ENCODE assay signal across 19 cellular contexts in the genomic region with DNA sequence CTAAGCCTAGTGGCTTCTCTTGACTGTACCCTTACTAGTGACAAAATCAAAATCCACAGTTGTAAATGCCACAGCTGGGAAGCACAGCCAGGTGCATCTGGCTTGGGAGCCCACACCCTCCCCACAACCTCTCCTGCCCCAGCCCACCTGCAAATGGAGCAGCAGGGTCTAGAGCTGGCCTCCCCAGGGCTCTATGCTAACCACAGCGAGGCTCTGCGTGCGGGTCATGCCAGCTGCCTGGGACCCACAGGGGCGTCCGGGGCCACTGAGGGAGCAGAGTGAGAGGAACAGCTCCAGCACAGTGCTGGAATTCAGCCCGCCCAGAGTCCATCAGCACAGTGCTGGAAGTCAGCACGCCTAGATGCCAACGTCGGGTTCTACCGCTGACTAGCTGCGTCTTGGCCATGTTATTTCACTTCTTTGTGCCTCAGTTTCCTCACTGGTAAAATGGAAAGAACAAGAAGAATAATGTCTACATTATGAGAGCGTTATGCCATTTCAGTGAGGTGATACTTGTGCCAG.
DNase-seq lines count a peak whose midpoint lies in the region; ATAC-seq and TF ChIP-seq lines count a peak whose summit lies in the region.
"Had no signal": no experiment of that assay in that cellular context is flagged by ENCODE, and none has a peak within 500 bp of the region (broad histone marks: within the 10 kb centered on the region; RNA-seq: fewer than 3 reads in every experiment).

No MANE protein-coding gene starts in this region.

- H3K36me3 ChIP-seq in osteoblast (ENCODE audit: insufficient read depth, low read length) (no peaks in the 10 kb centered on the region), heart right ventricle (no peaks in the 10 kb centered on the region)
- H3K36me3 ChIP-seq: HAP-1, SJCRH30, thoracic aorta had no signal

- no peak overlapping the region for H3K4me3 Mint-ChIP-seq in T-helper 2 cell treated with Interferon-gamma antibody and Interleukin-4, amounts not matched to agents 5 μg/mL and 100 μg/mL, for 36 hours

- H3K27me3 ChIP-seq in osteoblast (ENCODE audit: insufficient read depth, low read length) = peaks cover 8% of the 10 kb centered on the region
- no peaks in the 10 kb centered on the region for H3K27me3 ChIP-seq in heart right ventricle

- WGBS in heart right ventricle, 2 donors = 97 to 99% methylated on average over 12 of the region's 12 CpGs

- H3K9me3 ChIP-seq in osteoblast (ENCODE audit: low read depth, low read length) = no peaks in the 10 kb centered on the region
- no peaks in the 10 kb centered on the region for H3K9me3 ChIP-seq in heart right ventricle
- H3K9me3 ChIP-seq: HAP-1, SJCRH30, thoracic aorta had no signal

- no peak overlapping the region for H2AFZ ChIP-seq in osteoblast (ENCODE audit: low read length)

- intact Hi-C loops in heart right ventricle (cut with DNase I) = loop anchor here in 1 of 10 donors (10.0 kb wide), 1 partner anchor 88 kb away; no protein-coding TSS in a partner anchor

- ATAC-seq in heart right ventricle = no peak

- no peaks in the 10 kb centered on the region for H4K20me1 ChIP-seq in osteoblast (ENCODE audit: insufficient read depth, low read length)

- peaks cover 20% of the 10 kb centered on the region for H3K27me3 Mint-ChIP-seq in T-helper 2 cell treated with Interferon-gamma antibody and Interleukin-4, amounts not matched to agents 5 μg/mL and 100 μg/mL, for 36 hours (ENCODE audit: low read depth)

- no peaks in the 10 kb centered on the region for H3K36me3 Mint-ChIP-seq in T-helper 2 cell treated with Interferon-gamma antibody and Interleukin-4, amounts not matched to agents 5 μg/mL and 100 μg/mL, for 36 hours (ENCODE audit: low read depth)

- no peak overlapping the region for H3K27ac Mint-ChIP-seq in T-helper 2 cell treated with Interferon-gamma antibody and Interleukin-4, amounts not matched to agents 5 μg/mL and 100 μg/mL, for 36 hours

- TF ChIP-seq CTCF in osteoblast (IDR thresholded peaks at IDR 0.05; ENCODE audit: extremely low read depth, low read depth, low read length) (no peak), heart right ventricle (IDR thresholded peaks at IDR 0.05) (no peak)

- no peak overlapping the region for H3K4me3 ChIP-seq in osteoblast (ENCODE audit: insufficient read depth, low read length)
- H3K4me3 ChIP-seq in heart right ventricle = no peak overlapping the region
- H3K4me3 ChIP-seq: HAP-1, SJCRH30, thoracic aorta had no signal

- H3K4me2 ChIP-seq in osteoblast (ENCODE audit: insufficient read depth, low read length) = no peak overlapping the region

- H3K4me1 Mint-ChIP-seq in T-helper 2 cell treated with Interferon-gamma antibody and Interleukin-4, amounts not matched to agents 5 μg/mL and 100 μg/mL, for 36 hours (ENCODE audit: low read depth) = peaks cover 21% of the 10 kb centered on the region

- DNase-seq in COLO668 (lab: John Stamatoyannopoulos, UW; ENCODE audit: unreplicated experiment) (peak; percentile 62), NAMALWA (ENCODE audit: low spot score) (peak; percentile 66), ecto neural progenitor cell (ENCODE audit: low spot score) (peak; percentile 38), osteoblast (ENCODE audit: insufficient read length, low spot score, missing footprints) (peak; percentile 35), ureter (ENCODE audit: low spot score) (no peak), heart right ventricle (no peak)
- DNase-seq in T-helper 2 cell treated with Interferon-gamma antibody and Interleukin-4, amounts not matched to agents 5 μg/mL and 100 μg/mL, for 36 hours (ENCODE audit: low spot score) = no peak
- DNase-seq in activated T-cell treated with anti-CD3 and anti-CD28 coated beads, Interleukin-2, amount 50 U/mL, for 1 hour = no peak
- DNase-seq: activated CD8-positive, alpha-beta memory T cell treated with anti-CD3 and anti-CD28 coated beads, Interleukin-2, amount 50 U/mL, for 48 hours; activated gamma-delta T cell treated with Interleukin-2 at 50 U/mL for 16 hours; AML-193; midbrain; NCI-H1694; NCI-H446; occipital lobe; OCI-M1; SJCRH30 had no signal

- H3K4me1 ChIP-seq in osteoblast (ENCODE audit: insufficient read depth, low read length) (peaks cover 6% of the 10 kb centered on the region), heart right ventricle (peaks cover 0 to 37% (median 10%) of the 10 kb centered on the region in 9 donors)
- H3K4me1 ChIP-seq: HAP-1, SJCRH30 had no signal

- no peaks in the 10 kb centered on the region for H3K9me3 Mint-ChIP-seq in T-helper 2 cell treated with Interferon-gamma antibody and Interleukin-4, amounts not matched to agents 5 μg/mL and 100 μg/mL, for 36 hours

- H3K27ac ChIP-seq in osteoblast (ENCODE audit: low read depth, low read length) (no peak overlapping the region), heart right ventricle (no peak overlapping the region)
- H3K27ac ChIP-seq: SJCRH30, thoracic aorta had no signal

- H3K79me2 ChIP-seq in osteoblast (ENCODE audit: insufficient read depth, low read length) = no peaks in the 10 kb centered on the region

Comparison
In these comparisons a context has a peak if more than half of its experiments do, and no peak if none do; other contexts are left out.
1. DNase-seq: peak in COLO668 (single experiment), NAMALWA (single experiment), ecto neural progenitor cell (single experiment) and osteoblast (single experiment); none in T-helper 2 cell treated with Interferon-gamma antibody and Interleukin-4, amounts not matched to agents 5 μg/mL and 100 μg/mL, for 36 hours (single experiment), ureter (single experiment), activated T-cell treated with anti-CD3 and anti-CD28 coated beads, Interleukin-2, amount 50 U/mL, for 1 hour (single experiment) and heart right ventricle (0 of 2).